In genomic region chr1:146273194-146273593, GRCh38 we compare ENCODE assay signal across 5 cellular contexts. TPM values are rescaled to one million over a fixed set of nuclear protein-coding genes. Genes with fewer than 3 reads are reported as not detected.
DNase-seq lines count a peak whose midpoint lies in the region; ATAC-seq, FAIRE-seq and TF ChIP-seq lines count a peak whose summit lies in the region.
"Not testable (repeated sequence)": the region's sequence is repeated elsewhere in the genome, so short reads cannot be mapped to it uniquely, and the experiment has no call there.

No MANE protein-coding gene starts in this region.

- DNase-seq in A549 (ENCODE audit: low read depth in 1 of 2, low spot score in 1 of 2); DND-41; Panc1 (ENCODE audit: low read depth, low spot score); omental fat pad (ENCODE audit: low spot score): not testable (repeated sequence)

- TF ChIP-seq EP300 in A549 (IDR thresholded peaks at IDR 0.05) = not testable (repeated sequence)

- not testable (repeated sequence) for BruUV-seq in Panc1 (replicated peaks; lab: Mats Ljungman, UMichigan)

- ATAC-seq in A549 (peak; percentile 19 to 41; a peak in 3 of 6 replicates), DND-41 (ENCODE audit: insufficient read depth, low read depth) (peak; percentile 62; the same call in 1 of the 3 replicates), Panc1 (peak; percentile 62), SK-N-SH treated with all-trans-retinoic acid at 6 μM for 48 hours (peak; percentile 14; the same call in 2 of the 3 replicates), omental fat pad (ENCODE audit: low FRiP score) (peak; percentile 9)

- CTCF ChIA-PET in A549 (lab: Yijun Ruan, JAX); Panc1 (lab: Charles Lee): not testable (repeated sequence)

- not testable (repeated sequence) for H3K4me2 ChIP-seq in A549; DND-41 (ENCODE audit: insufficient read depth, low read length)

- H3K9ac ChIP-seq in DND-41 (ENCODE audit: low read depth, low read length) = not testable (repeated sequence)

- H3K36me3 ChIP-seq in DND-41 (ENCODE audit: insufficient read depth, low read length); Panc1 (ENCODE audit: control insufficient read depth, insufficient read depth, low read length): not testable (repeated sequence)

- H3K27me3 ChIP-seq in DND-41 (ENCODE audit: insufficient read depth, low read length, poor library complexity); Panc1 (ENCODE audit: control insufficient read depth, insufficient read depth, low read length): not testable (repeated sequence)

- POLR2A ChIA-PET in A549 (lab: Yijun Ruan, JAX); Panc1 (lab: Charles Lee): not testable (repeated sequence)

- in situ Hi-C loops in Panc1 (cut with HindIII; ENCODE audit: low pct_unique_long_range_greater_than_20kb, low sequenced_read_pairs) = not testable (repeated sequence)

- TF ChIP-seq POLR2A in A549 (IDR thresholded peaks at IDR 0.05; ENCODE audit: low read length) = not testable (repeated sequence)

- not testable (repeated sequence) for H3K4me3 ChIP-seq in A549; DND-41 (ENCODE audit: low read depth in 1 of 2, low read length in 2 of 2); Panc1 (ENCODE audit: low read depth in 2 of 2, low read length in 2 of 2)

- H3K79me2 ChIP-seq in DND-41 (ENCODE audit: insufficient read depth, low read length) = not testable (repeated sequence)

- TF ChIP-seq RAD21 in A549 (conservative IDR thresholded peaks at IDR 0.05 in 1 of 2, IDR thresholded peaks at IDR 0.05 in 1 of 2) = not testable (repeated sequence)

- H2AFZ ChIP-seq in DND-41 (ENCODE audit: low read depth, low read length) = not testable (repeated sequence)

- no CpG with 5 or more reads among the region's 5 CpGs for WGBS in A549 (ENCODE audit: missing lambda C conversion rate)

- not testable (repeated sequence) for H3K27ac ChIP-seq in A549; DND-41 (ENCODE audit: low read length); Panc1 (ENCODE audit: low read length)

- H3K9me3 ChIP-seq in A549; DND-41 (ENCODE audit: insufficient read depth, low read length, severe bottlenecking); Panc1 (ENCODE audit: control insufficient read depth, insufficient read depth, low read depth, low read length): not testable (repeated sequence)

- not testable (repeated sequence) for H3K4me1 ChIP-seq in A549; DND-41 (ENCODE audit: insufficient read depth, low read length); Panc1 (ENCODE audit: control insufficient read depth, insufficient read depth, low read length)

- not testable (repeated sequence) for TF ChIP-seq CTCF in A549 (IDR thresholded peaks at IDR 0.05); DND-41 (IDR thresholded peaks at IDR 0.05; ENCODE audit: borderline replicate concordance, extremely low read depth, low read length, poor library complexity, severe bottlenecking); Panc1 (IDR thresholded peaks at IDR 0.05); omental fat pad (IDR thresholded peaks at IDR 0.05)

- intact Hi-C loops in Panc1 (cut with micrococcal nuclease; ENCODE audit: unreplicated experiment) = not testable (repeated sequence)

- H4K20me1 ChIP-seq in DND-41 (ENCODE audit: insufficient read depth, low read length) = not testable (repeated sequence)

- not testable (repeated sequence) for FAIRE-seq in A549 (lab: Jason Lieb, UNC)

RNA-seq across cellular contexts. Expression of gene NOTCH2NLA, which starts 44.4 kb away (rescaled TPM):
- 10.5 and 12.5 TPM in 2 replicates for polyA plus RNA-seq in A549 (2011; rRNA removed)
- 16.8 and 17.6 TPM in 2 replicates for polyA plus RNA-seq in A549 (2012; cell fraction: cytosol; rRNA removed)
- 10.3 and 11.4 TPM in 2 replicates for polyA plus RNA-seq in A549 (2012; cell fraction: nucleus; rRNA removed)
- polyA plus RNA-seq in A549 (2017; fragmentation: RNase III; extraction: RNeasy Plus Mini Kit Qiagen cat#74134 plus additional on column Dnase treatment) = 7.5 to 8.9 TPM (median 7.7 TPM) in 3 replicates
- 64.2 and 67.0 TPM in 2 replicates for polyA minus RNA-seq in A549 (2011; rRNA and poly(A)+ RNA removed)
- total RNA-seq in Panc1 (2021; ENCODE audit: unreplicated experiment) = 30.0 TPM
- polyA plus RNA-seq in Panc1 (2012; ENCODE audit: insufficient read length) = 6.4 TPM
- total RNA-seq in omental fat pad = 10 to 100 TPM; 39.6 to 52.0 (median 46.4) TPM

Comparison
In these comparisons a context has a peak if more than half of its experiments do, and no peak if none do; other contexts are left out.
1. ATAC-seq: peak in every context shown above with its lines; median percentile 62 in DND-41; 62 in Panc1; 30 in A549; 14 in SK-N-SH treated with all-trans-retinoic acid at 6 μM for 48 hours; 9 in omental fat pad.